Comparison of ENCODE assay signal across 29 cellular contexts in genomic region chr18:25639601-25640000, GRCh38.
"Had no signal": no experiment of that assay in that cellular context is flagged by ENCODE, and none has a peak within 500 bp of the region (broad histone marks: within the 10 kb centered on the region; RNA-seq: fewer than 3 reads in every experiment).

No MANE protein-coding gene starts in this region.

- H3K4me1 ChIP-seq: left lung, lower lobe of right lung, pancreas, prostate gland, spleen, suprapubic skin, tibial nerve, uterus had no signal

- H3K9me3 ChIP-seq: left lung, lower lobe of right lung, pancreas, prostate gland, spleen, suprapubic skin, thoracic aorta, tibial nerve, uterus had no signal

- ATAC-seq: left colon; left lung; lower lobe of right lung; natural killer cell; pancreas; right cardiac atrium; sciatic nerve; stimulated activated effector memory CD8-positive, alpha-beta T cell treated with anti-CD3 and anti-CD28 coated beads, Interleukin-12 subunit alpha, Interleukin-12 subunit beta, amount 100 ng/mL, for 72 hours had no signal

- H3K9me3 Mint-ChIP-seq: natural killer cell, nephron progenitor cell, type B pancreatic cell had no signal

- H3K27ac Mint-ChIP-seq: immature natural killer cell; mesothelial cell of epicardium; naive B cell; natural killer cell; nephron progenitor cell; stimulated activated effector memory CD8-positive, alpha-beta T cell treated with anti-CD3 and anti-CD28 coated beads, Interleukin-12 subunit alpha, Interleukin-12 subunit beta, amount 100 ng/mL, for 72 hours; stimulated activated naive CD8-positive, alpha-beta T cell treated with anti-CD3 and anti-CD28 coated beads, Interleukin-15, Interleukin-2, amounts not matched to agents 100 ng/mL and 50 ng/mL, for 24 hours; type B pancreatic cell had no signal

- H3K4me3 ChIP-seq: left lung, lower lobe of right lung, pancreas, prostate gland, skin epidermis, spleen, suprapubic skin, thoracic aorta, tibial nerve, uterus had no signal

- H3K27me3 Mint-ChIP-seq: naive B cell; stimulated activated naive CD8-positive, alpha-beta T cell treated with anti-CD3 and anti-CD28 coated beads, Interleukin-15, Interleukin-2, amounts not matched to agents 100 ng/mL and 50 ng/mL, for 24 hours; type B pancreatic cell had no signal

- H3K4me3 Mint-ChIP-seq: immature natural killer cell; mesothelial cell of epicardium; naive B cell; natural killer cell; nephron progenitor cell; stimulated activated effector memory CD8-positive, alpha-beta T cell treated with anti-CD3 and anti-CD28 coated beads, Interleukin-12 subunit alpha, Interleukin-12 subunit beta, amount 100 ng/mL, for 72 hours; stimulated activated naive CD8-positive, alpha-beta T cell treated with anti-CD3 and anti-CD28 coated beads, Interleukin-15, Interleukin-2, amounts not matched to agents 100 ng/mL and 50 ng/mL, for 24 hours; type B pancreatic cell had no signal

- H3K36me3 ChIP-seq: left lung, lower lobe of right lung, pancreas, prostate gland, spleen, suprapubic skin, thoracic aorta, tibial nerve, uterus had no signal

- DNase-seq: hypothalamus; immature natural killer cell; kidney; left colon; left lung; lower lobe of right lung; mammary epithelial cell; mesendoderm; naive B cell; natural killer cell; nephron progenitor cell; pancreas; posterior cingulate gyrus; retina; right cardiac atrium; spleen; stimulated activated CD4-positive, alpha-beta T cell treated with anti-CD3 and anti-CD28 coated beads, Interleukin-4, amount 100 ng/mL, for 24 hours; stimulated activated naive CD4-positive, alpha-beta T cell; uterus had no signal

- H3K27me3 ChIP-seq: left lung, pancreas, spleen, suprapubic skin, tibial nerve, uterus had no signal

- H3K36me3 Mint-ChIP-seq: immature natural killer cell; mesothelial cell of epicardium; naive B cell; stimulated activated effector memory CD8-positive, alpha-beta T cell treated with anti-CD3 and anti-CD28 coated beads, Interleukin-12 subunit alpha, Interleukin-12 subunit beta, amount 100 ng/mL, for 72 hours; type B pancreatic cell had no signal

- H3K4me1 Mint-ChIP-seq: naive B cell; stimulated activated effector memory CD8-positive, alpha-beta T cell treated with anti-CD3 and anti-CD28 coated beads, Interleukin-12 subunit alpha, Interleukin-12 subunit beta, amount 100 ng/mL, for 72 hours had no signal

- H3K27ac ChIP-seq: left lung, lower lobe of right lung, pancreas, prostate gland, skin epidermis, spleen, suprapubic skin, thoracic aorta, tibial nerve, uterus had no signal
